ENCODE assay signal across 1 cellular context in the genomic region with DNA sequence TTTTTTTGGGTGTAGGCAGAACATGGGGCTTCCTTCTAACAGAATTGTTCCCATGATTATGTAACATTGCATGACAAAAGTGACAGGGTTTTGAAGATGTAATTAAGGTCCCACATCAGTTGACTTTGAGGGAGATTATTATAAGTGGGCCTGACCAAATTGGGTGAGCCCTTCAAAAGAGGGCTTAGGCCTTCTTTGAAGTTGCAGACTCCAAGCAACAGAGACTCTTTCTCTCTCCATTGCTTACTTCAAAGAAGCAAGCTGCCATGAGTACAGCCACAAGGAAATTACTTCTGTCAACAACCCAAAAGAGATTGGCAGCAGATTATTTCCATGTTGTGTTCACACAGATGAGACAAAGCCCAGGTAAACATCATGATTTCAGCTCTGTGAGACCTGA.
TF ChIP-seq lines count a peak whose summit lies in the region.

No MANE protein-coding gene starts in this region.

TF ChIP-seq in K562, 482 proteins besides CTCF, POLR2A, EP300 and RAD21 (continued from another document):
- TF ChIP-seq, protein P1, sequence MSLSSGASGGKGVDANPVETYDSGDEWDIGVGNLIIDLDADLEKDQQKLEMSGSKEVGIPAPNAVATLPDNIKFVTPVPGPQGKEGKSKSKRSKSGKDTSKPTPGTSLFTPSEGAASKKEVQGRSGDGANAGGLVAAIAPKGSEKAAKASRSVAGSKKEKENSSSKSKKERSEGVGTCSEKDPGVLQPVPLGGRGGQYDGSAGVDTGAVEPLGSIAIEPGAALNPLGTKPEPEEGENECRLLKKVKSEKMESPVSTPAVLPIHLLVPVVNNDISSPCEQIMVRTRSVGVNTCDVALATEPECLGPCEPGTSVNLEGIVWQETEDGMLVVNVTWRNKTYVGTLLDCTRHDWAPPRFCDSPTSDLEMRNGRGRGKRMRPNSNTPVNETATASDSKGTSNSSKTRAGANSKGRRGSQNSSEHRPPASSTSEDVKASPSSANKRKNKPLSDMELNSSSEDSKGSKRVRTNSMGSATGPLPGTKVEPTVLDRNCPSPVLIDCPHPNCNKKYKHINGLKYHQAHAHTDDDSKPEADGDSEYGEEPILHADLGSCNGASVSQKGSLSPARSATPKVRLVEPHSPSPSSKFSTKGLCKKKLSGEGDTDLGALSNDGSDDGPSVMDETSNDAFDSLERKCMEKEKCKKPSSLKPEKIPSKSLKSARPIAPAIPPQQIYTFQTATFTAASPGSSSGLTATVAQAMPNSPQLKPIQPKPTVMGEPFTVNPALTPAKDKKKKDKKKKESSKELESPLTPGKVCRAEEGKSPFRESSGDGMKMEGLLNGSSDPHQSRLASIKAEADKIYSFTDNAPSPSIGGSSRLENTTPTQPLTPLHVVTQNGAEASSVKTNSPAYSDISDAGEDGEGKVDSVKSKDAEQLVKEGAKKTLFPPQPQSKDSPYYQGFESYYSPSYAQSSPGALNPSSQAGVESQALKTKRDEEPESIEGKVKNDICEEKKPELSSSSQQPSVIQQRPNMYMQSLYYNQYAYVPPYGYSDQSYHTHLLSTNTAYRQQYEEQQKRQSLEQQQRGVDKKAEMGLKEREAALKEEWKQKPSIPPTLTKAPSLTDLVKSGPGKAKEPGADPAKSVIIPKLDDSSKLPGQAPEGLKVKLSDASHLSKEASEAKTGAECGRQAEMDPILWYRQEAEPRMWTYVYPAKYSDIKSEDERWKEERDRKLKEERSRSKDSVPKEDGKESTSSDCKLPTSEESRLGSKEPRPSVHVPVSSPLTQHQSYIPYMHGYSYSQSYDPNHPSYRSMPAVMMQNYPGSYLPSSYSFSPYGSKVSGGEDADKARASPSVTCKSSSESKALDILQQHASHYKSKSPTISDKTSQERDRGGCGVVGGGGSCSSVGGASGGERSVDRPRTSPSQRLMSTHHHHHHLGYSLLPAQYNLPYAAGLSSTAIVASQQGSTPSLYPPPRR (CRISPR knock-in tag; IDR thresholded peaks at IDR 0.05; ENCODE audit: borderline replicate concordance): no peak
- TF ChIP-seq ZBTB49 (CRISPR knock-in tag; IDR thresholded peaks at IDR 0.05; ENCODE audit: borderline replicate concordance) (no peak), NCOA1 (IDR thresholded peaks at IDR 0.05; ENCODE audit: low read depth) (no peak), L3MBTL2 (IDR thresholded peaks at IDR 0.05) (no peak), ZBTB9 (CRISPR knock-in tag; IDR thresholded peaks at IDR 0.05) (no peak), KLF13 (tag; IDR thresholded peaks at IDR 0.05; ENCODE audit: borderline replicate concordance, low read depth) (no peak), ZBTB12 (CRISPR knock-in tag; IDR thresholded peaks at IDR 0.05) (no peak), NFE2L1 (tag; IDR thresholded peaks at IDR 0.05; ENCODE audit: borderline replicate concordance, low read depth) (no peak), ZNF146 (CRISPR knock-in tag; IDR thresholded peaks at IDR 0.05; ENCODE audit: unreplicated experiment) (no peak), ERF (CRISPR knock-in tag; IDR thresholded peaks at IDR 0.05) (no peak)
TF ChIP-seq in K562: peak in this region for 0.
